ENCODE assay signal across 13 cellular contexts in the genomic region with DNA sequence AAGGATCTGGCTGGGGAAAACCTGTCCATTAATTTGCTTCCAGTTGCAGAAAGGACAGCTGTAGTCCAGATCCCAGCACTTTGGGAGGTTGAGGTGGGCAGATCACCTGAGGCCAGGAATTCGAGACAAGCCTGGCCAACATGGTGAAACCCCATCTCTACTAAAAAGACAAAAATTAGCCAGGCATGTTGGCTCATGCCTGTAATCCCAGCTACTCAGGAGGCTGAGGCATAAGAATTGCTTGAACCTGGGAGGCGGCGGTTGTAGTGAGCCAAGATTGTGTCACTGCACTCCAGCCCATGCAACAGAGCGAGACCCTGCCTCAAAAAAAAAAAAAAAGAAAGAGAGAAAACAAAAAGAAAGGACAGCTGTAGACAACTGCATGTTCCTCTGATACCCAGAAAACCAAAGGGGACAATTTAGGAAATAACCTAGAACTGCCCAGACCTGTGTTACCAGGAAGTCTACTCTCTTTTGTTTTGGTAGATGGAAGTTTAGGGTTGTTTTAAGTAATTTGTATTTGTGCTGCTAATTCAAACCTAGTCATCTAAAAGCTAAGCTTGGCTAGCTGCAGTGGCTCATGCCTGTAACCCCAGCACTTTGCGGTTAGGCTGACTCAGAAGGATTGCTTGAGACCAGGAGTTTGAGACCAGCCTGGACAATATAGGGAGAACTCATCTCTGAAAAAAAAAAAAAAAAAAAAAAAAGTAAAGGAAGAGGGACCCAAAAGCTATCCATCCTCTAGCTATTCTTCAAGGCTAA. TPM values are rescaled to one million over a fixed set of nuclear protein-coding genes. Genes with fewer than 3 reads are reported as not detected.
DNase-seq lines count a peak whose midpoint lies in the region; TF ChIP-seq lines count a peak whose summit lies in the region.
"Had no signal": no experiment of that assay in that cellular context is flagged by ENCODE, and none has a peak within 500 bp of the region (broad histone marks: within the 10 kb centered on the region; RNA-seq: fewer than 3 reads in every experiment).

No MANE protein-coding gene starts in this region.

- H3K4me3 ChIP-seq in fibroblast of lung (replicated peaks in 1 of 4; ENCODE audit: control extremely low read depth in 1 of 4, insufficient read depth in 1 of 4, low read depth in 3 of 4, low read length in 4 of 4) (no peak overlapping the region), coronary artery (no peak overlapping the region), H7 (ENCODE audit: insufficient read depth, low read depth, low read length) (no peak overlapping the region)

- H2AFZ ChIP-seq in fibroblast of lung (ENCODE audit: low read length) = no peak overlapping the region
- H2AFZ ChIP-seq: parathyroid adenoma had no signal

- H3K4me2 ChIP-seq in fibroblast of lung (ENCODE audit: extremely low read depth, insufficient read depth, low read length) = no peak overlapping the region

- CTCF ChIA-PET in RWPE1 (lab: Yijun Ruan, JAX) = interaction anchor here (0.6 to 1.1 kb wide), 5 partner anchors 20 to 66 kb away, joined by 3 to 6 read pairs (median 4); partner anchors contain the start of genes CHP1 and EXD1

- H3K36me3 ChIP-seq in fibroblast of lung (ENCODE audit: control insufficient read depth, insufficient read depth, low read length) = no peaks in the 10 kb centered on the region
- no peaks in the 10 kb centered on the region for H3K36me3 ChIP-seq in H7 (replicated peaks; ENCODE audit: control insufficient read depth, insufficient read depth, low read length)

- TF ChIP-seq CTCF in RWPE1 (conservative IDR thresholded peaks at IDR 0.05; ENCODE audit: low read depth) (no peak), fibroblast of lung (conservative IDR thresholded peaks at IDR 0.05 in 1 of 2, IDR thresholded peaks at IDR 0.05 in 1 of 2; ENCODE audit: low read depth in 1 of 2, low read length in 2 of 2) (no peak), coronary artery (IDR thresholded peaks at IDR 0.05) (no peak)

- DNase-seq in DMS79 treated with DMSO at 0.1 percent for 48 hours (lab: John Stamatoyannopoulos, UW) (peak; percentile 9), DMS79 (lab: John Stamatoyannopoulos, UW) (no peak), RWPE1 (ENCODE audit: low spot score) (peak; percentile 62), fibroblast of lung (ENCODE audit: low read depth in 2 of 2) (peak; percentile 18 to 75), stromal cell of bone marrow (ENCODE audit: low read depth) (peak; percentile 40), RKO (ENCODE audit: low spot score) (no peak), coronary artery (ENCODE audit: low spot score) (no peak), H7 (no peak)
- DNase-seq: CD8-positive, alpha-beta T cell; NCI-H1436 treated with DMSO at 0.1 percent for 48 hours; stimulated activated CD4-positive, alpha-beta T cell treated with anti-CD3 and anti-CD28 coated beads, Interleukin-12 subunit alpha, Interleukin-12 subunit beta, amount 100 ng/mL, for 4 hours had no signal

- H3K27ac ChIP-seq in RWPE1 = peak overlapping the region; percentile 86
- no peak overlapping the region for H3K27ac ChIP-seq in fibroblast of lung (ENCODE audit: insufficient read depth, low read length)
- H3K27ac ChIP-seq in coronary artery = no peak overlapping the region
- H3K27ac ChIP-seq: 22Rv1, parathyroid adenoma had no signal

- POLR2A ChIA-PET in RWPE1 (lab: Yijun Ruan, JAX; ENCODE audit: low non-redundant PET) = interaction anchor here (0.6 to 1.2 kb wide), 5 partner anchors 14 to 104 kb away, joined by 3 to 16 read pairs (median 5); partner anchors contain the start of gene INO80

- no peaks in the 10 kb centered on the region for H4K20me1 ChIP-seq in fibroblast of lung (ENCODE audit: control insufficient read depth, extremely low read depth, insufficient read depth, low read length)

- H3K4me1 ChIP-seq in fibroblast of lung (ENCODE audit: control insufficient read depth, extremely low read depth, insufficient read depth, low read length) = no peaks in the 10 kb centered on the region
- H3K4me1 ChIP-seq: parathyroid adenoma had no signal

- no peaks in the 10 kb centered on the region for H3K9me3 ChIP-seq in fibroblast of lung (ENCODE audit: control insufficient read depth, insufficient read depth, low read depth, low read length)

- H3K27me3 ChIP-seq in fibroblast of lung (ENCODE audit: control insufficient read depth, insufficient read depth, low read length) (peaks cover 6% of the 10 kb centered on the region), H7 (ENCODE audit: control insufficient read depth, insufficient read depth, low read length) (no peaks in the 10 kb centered on the region)

- no peak overlapping the region for H3K9ac ChIP-seq in fibroblast of lung (ENCODE audit: insufficient read depth, low read length)
- H3K9ac ChIP-seq: parathyroid adenoma had no signal

- no peaks in the 10 kb centered on the region for H3K79me2 ChIP-seq in fibroblast of lung (ENCODE audit: control insufficient read depth, insufficient read depth, low read length)
- H3K79me2 ChIP-seq: parathyroid adenoma had no signal

RNA-seq across cellular contexts. Expression of gene EXD1, which starts 22.7 kb away (rescaled TPM):
- 0.17 TPM in 1 of 2 replicates, not detected in the other for total RNA-seq in fibroblast of lung
- polyA plus RNA-seq in fibroblast of lung = 0.02 TPM in 1 of 2 replicates, not detected in the other
- polyA plus RNA-seq in fibroblast of lung (2012) = not detected in 2 replicates
- polyA minus RNA-seq in fibroblast of lung (ENCODE audit: low replicate concordance) = not detected in 2 replicates
- total RNA-seq in H7 (2014; rRNA removed; shearing (Covaris generic)) = 0.22 and 0.73 TPM in 2 replicates
- total RNA-seq: CD8-positive, alpha-beta T cell had no signal

RNA-seq across cellular contexts. Expression of gene CHP1, which starts 23.2 kb away (rescaled TPM):
- 61.4 and 84.7 TPM in 2 replicates for total RNA-seq in fibroblast of lung
- 118 and 123 TPM in 2 replicates for polyA plus RNA-seq in fibroblast of lung
- polyA plus RNA-seq in fibroblast of lung (2012) = 93.5 and 95.3 TPM in 2 replicates
- 87.4 and 109 TPM in 2 replicates for polyA minus RNA-seq in fibroblast of lung (ENCODE audit: low replicate concordance)
- 58.0 and 71.9 TPM in 2 replicates for total RNA-seq in H7 (2014; rRNA removed; shearing (Covaris generic))

Comparison
In these comparisons a context has a peak if more than half of its experiments do, and no peak if none do; other contexts are left out.
1. DNase-seq: peak in DMS79 treated with DMSO at 0.1 percent for 48 hours (single experiment), RWPE1 (single experiment), fibroblast of lung (2 of 2) and stromal cell of bone marrow (single experiment); none in DMS79 (single experiment), RKO (single experiment), coronary artery (single experiment) and H7 (single experiment).